ENCODE assay signal across 15 cellular contexts in the genomic region with DNA sequence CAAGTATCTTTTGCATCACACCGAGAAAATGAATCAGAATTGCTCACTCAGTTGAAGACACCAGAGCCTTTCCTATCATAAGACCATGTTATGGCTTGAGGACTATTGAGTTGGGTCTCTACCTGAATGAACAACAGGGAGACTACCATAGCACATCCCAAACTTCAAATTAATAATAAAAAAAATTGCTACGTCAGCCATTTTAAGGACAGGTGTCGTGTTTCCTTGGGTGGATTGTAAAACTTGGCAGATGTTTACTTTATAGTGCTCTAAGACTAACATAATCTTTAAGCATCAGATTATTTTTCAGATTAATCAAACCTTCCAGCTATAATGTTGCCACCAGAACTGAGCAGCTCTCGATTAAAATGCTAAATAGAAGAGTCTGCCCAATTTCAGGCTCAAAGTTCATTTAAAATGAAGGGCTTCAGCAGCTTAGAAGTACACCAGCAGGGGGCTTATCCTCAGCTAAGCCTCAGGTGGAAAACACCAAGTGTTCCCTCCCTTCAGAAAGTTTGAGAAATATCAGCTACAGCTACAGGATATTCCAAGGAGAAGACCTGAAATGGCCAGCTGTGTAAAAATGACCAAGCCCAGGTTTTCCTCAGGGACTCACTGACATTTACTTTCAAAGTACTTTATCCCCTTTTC.
A peak's percentile ranks its signal among the peaks of the same experiment; 100 is the strongest.
DNase-seq lines count a peak whose midpoint lies in the region; ATAC-seq and TF ChIP-seq lines count a peak whose summit lies in the region.
"Had no signal": no experiment of that assay in that cellular context is flagged by ENCODE, and none has a peak within 500 bp of the region (broad histone marks: within the 10 kb centered on the region; RNA-seq: fewer than 3 reads in every experiment).

No MANE protein-coding gene starts in this region.

- no peak for TF ChIP-seq EP300 in SK-N-SH (IDR thresholded peaks at IDR 0.05; ENCODE audit: borderline replicate concordance in 1 of 2, low read depth in 1 of 2, low read length in 1 of 2)

- DNase-seq in H7, result peak; percentile 3
- DNase-seq in WTC11 (ENCODE audit: low spot score), result no peak
- peak; percentile 31 for DNase-seq in neural progenitor cell (ENCODE audit: low spot score)
- no peak for DNase-seq in SK-N-SH
- no peak for DNase-seq in anterior cingulate cortex (lab: John Stamatoyannopoulos, UW)
- DNase-seq in inferior parietal cortex (ENCODE audit: extremely low spot score), result no peak
- DNase-seq: activated CD4-positive, alpha-beta T cell treated with anti-CD3 and anti-CD28 coated beads for 4 hours; activated T-cell treated with anti-CD3 and anti-CD28 coated beads, Interleukin-2, amount 50 U/mL, for 1 hour; small intestine; T-helper 2 cell had no signal

- H2AFZ ChIP-seq in neural progenitor cell (replicated peaks) (no peak overlapping the region), SK-N-SH (ENCODE audit: low read depth) (no peak overlapping the region)

- H4K20me1 ChIP-seq in DOHH2 (ENCODE audit: control insufficient read depth, insufficient read depth, low read depth, low read length), result no peaks in the 10 kb centered on the region
- H4K20me1 ChIP-seq in neural progenitor cell (ENCODE audit: low read depth), result no peaks in the 10 kb centered on the region
- H4K20me1 ChIP-seq in SK-N-SH (ENCODE audit: insufficient read depth), result no peaks in the 10 kb centered on the region

- peak; percentile 25 for TF ChIP-seq CTCF in DOHH2 (IDR thresholded peaks at IDR 0.05; ENCODE audit: low read depth, low read length, poor library complexity, severe bottlenecking)
- peak; percentile 31 for TF ChIP-seq CTCF in WTC11 (IDR thresholded peaks at IDR 0.05)
- peak; percentile 40 for TF ChIP-seq CTCF in neural progenitor cell (IDR thresholded peaks at IDR 0.05)
- no peak for TF ChIP-seq CTCF in SK-N-SH (IDR thresholded peaks at IDR 0.05)

- H3K4me1 Mint-ChIP-seq in WTC11 (peaks cover 10% of the 10 kb centered on the region), neural progenitor cell (peaks cover 38% of the 10 kb centered on the region)

- no peak overlapping the region for H3K4me3 ChIP-seq in DOHH2 (ENCODE audit: low read length)
- no peak overlapping the region for H3K4me3 ChIP-seq in H7 (ENCODE audit: insufficient read depth, low read depth, low read length)
- H3K4me3 ChIP-seq in neural progenitor cell, result no peak overlapping the region
- no peak overlapping the region for H3K4me3 ChIP-seq in SK-N-SH (ENCODE audit: low read depth in 2 of 2, low read length in 1 of 2)
- H3K4me3 ChIP-seq: coronary artery, esophagus muscularis mucosa had no signal

- no peaks in the 10 kb centered on the region for H3K27me3 ChIP-seq in DOHH2 (ENCODE audit: control insufficient read depth, low read length)
- H3K27me3 ChIP-seq in H7 (ENCODE audit: control insufficient read depth, insufficient read depth, low read length), result no peaks in the 10 kb centered on the region
- no peaks in the 10 kb centered on the region for H3K27me3 ChIP-seq in neural progenitor cell
- no peaks in the 10 kb centered on the region for H3K27me3 ChIP-seq in SK-N-SH (ENCODE audit: insufficient read depth)
- H3K27me3 ChIP-seq: esophagus muscularis mucosa, neutrophil had no signal

- peak; percentile 51 for ATAC-seq in WTC11

- POLR2A ChIA-PET in WTC11 (lab: Charles Lee) (no interaction called here), SK-N-SH (lab: Yijun Ruan, JAX) (no interaction called here)

- H3K4me2 ChIP-seq in DOHH2 (ENCODE audit: low read length) (no peak overlapping the region), neural progenitor cell (no peak overlapping the region), SK-N-SH (no peak overlapping the region)

- H3K4me1 ChIP-seq in DOHH2 (ENCODE audit: control insufficient read depth, low read length) (no peaks in the 10 kb centered on the region), neural progenitor cell (no peaks in the 10 kb centered on the region), SK-N-SH (ENCODE audit: control insufficient read depth in 1 of 2, insufficient read depth in 2 of 2, low read depth in 1 of 2, low read length in 1 of 2) (no peaks in the 10 kb centered on the region; a peak in 2 of 4 replicates)
- H3K4me1 ChIP-seq: esophagus muscularis mucosa had no signal

- no peak overlapping the region for H3K27ac ChIP-seq in DOHH2 (ENCODE audit: low read depth, low read length)
- no peak overlapping the region for H3K27ac ChIP-seq in neural progenitor cell
- H3K27ac ChIP-seq in SK-N-SH (ENCODE audit: low read depth in 2 of 2, low read length in 1 of 2), result no peak overlapping the region
- H3K27ac ChIP-seq: coronary artery, esophagus muscularis mucosa, HL-60, neutrophil had no signal

- H3K27me3 Mint-ChIP-seq in WTC11 (ENCODE audit: low read depth) (no peaks in the 10 kb centered on the region), neural progenitor cell (ENCODE audit: insufficient read depth, low read depth) (no peaks in the 10 kb centered on the region)

- H3K79me2 ChIP-seq in DOHH2 (ENCODE audit: control insufficient read depth, low read length), result no peaks in the 10 kb centered on the region
- H3K79me2 ChIP-seq in neural progenitor cell (ENCODE audit: low read depth), result no peaks in the 10 kb centered on the region
- no peaks in the 10 kb centered on the region for H3K79me2 ChIP-seq in SK-N-SH (ENCODE audit: insufficient read depth)

- 18% methylated on average over 4 of the region's 4 CpGs for WGBS in SK-N-SH (ENCODE audit: low lambda C conversion rate)

- H3K27ac Mint-ChIP-seq in WTC11, result no peak overlapping the region
- no peak overlapping the region for H3K27ac Mint-ChIP-seq in neural progenitor cell

- H3K9me3 Mint-ChIP-seq in WTC11 (no peaks in the 10 kb centered on the region), neural progenitor cell (peaks cover 2% of the 10 kb centered on the region)

- H3K36me3 ChIP-seq in DOHH2 (ENCODE audit: control insufficient read depth, low read length) (no peaks in the 10 kb centered on the region), H7 (replicated peaks; ENCODE audit: control insufficient read depth, insufficient read depth, low read length) (no peaks in the 10 kb centered on the region), neural progenitor cell (no peaks in the 10 kb centered on the region), SK-N-SH (replicated peaks in 1 of 2; ENCODE audit: control insufficient read depth in 1 of 2, insufficient read depth in 2 of 2, low read length in 1 of 2) (no peaks in the 10 kb centered on the region)
- H3K36me3 ChIP-seq: esophagus muscularis mucosa, neutrophil had no signal

- H3K9ac ChIP-seq in neural progenitor cell (no peak overlapping the region), SK-N-SH (no peak overlapping the region)

- CTCF ChIA-PET in WTC11 (lab: Charles Lee) (interaction anchor here (0.7 to 0.9 kb wide), 2 partner anchors 18 to 23 kb away, joined by 4 read pairs; no protein-coding TSS in a partner anchor), SK-N-SH (lab: Yijun Ruan, JAX) (interaction anchor here (0.7 to 1.5 kb wide), 2 partner anchors 11 to 18 kb away, joined by 3 to 6 read pairs; no protein-coding TSS in a partner anchor)

- H3K9me3 ChIP-seq in DOHH2 (ENCODE audit: control insufficient read depth, insufficient read depth, low read length), result no peaks in the 10 kb centered on the region
- H3K9me3 ChIP-seq in neural progenitor cell (ENCODE audit: low read depth), result no peaks in the 10 kb centered on the region
- no peaks in the 10 kb centered on the region for H3K9me3 ChIP-seq in SK-N-SH
- H3K9me3 ChIP-seq: esophagus muscularis mucosa, neutrophil had no signal

- H3K9me2 ChIP-seq in DOHH2 (replicated peaks; ENCODE audit: control insufficient read depth, low read length) (no peaks in the 10 kb centered on the region), SK-N-SH (no peaks in the 10 kb centered on the region)

- TF ChIP-seq RAD21 in SK-N-SH (IDR thresholded peaks at IDR 0.05; ENCODE audit: low read length), result no peak

- H3K4me3 Mint-ChIP-seq in WTC11 (no peak overlapping the region), neural progenitor cell (no peak overlapping the region)

- H3F3A ChIP-seq in DOHH2 (ENCODE audit: control insufficient read depth, insufficient read depth), result no peaks in the 10 kb centered on the region
- H3F3A ChIP-seq in neural progenitor cell (ENCODE audit: low read depth), result no peaks in the 10 kb centered on the region
- no peaks in the 10 kb centered on the region for H3F3A ChIP-seq in SK-N-SH (replicated peaks; ENCODE audit: insufficient read depth)

- H3K36me3 Mint-ChIP-seq in WTC11, result no peaks in the 10 kb centered on the region
- H3K36me3 Mint-ChIP-seq in neural progenitor cell, result no peaks in the 10 kb centered on the region

TF ChIP-seq in WTC11, 78 proteins besides CTCF, POLR2A, EP300 and RAD21 (continues in another document):
- TF ChIP-seq, protein P1, sequence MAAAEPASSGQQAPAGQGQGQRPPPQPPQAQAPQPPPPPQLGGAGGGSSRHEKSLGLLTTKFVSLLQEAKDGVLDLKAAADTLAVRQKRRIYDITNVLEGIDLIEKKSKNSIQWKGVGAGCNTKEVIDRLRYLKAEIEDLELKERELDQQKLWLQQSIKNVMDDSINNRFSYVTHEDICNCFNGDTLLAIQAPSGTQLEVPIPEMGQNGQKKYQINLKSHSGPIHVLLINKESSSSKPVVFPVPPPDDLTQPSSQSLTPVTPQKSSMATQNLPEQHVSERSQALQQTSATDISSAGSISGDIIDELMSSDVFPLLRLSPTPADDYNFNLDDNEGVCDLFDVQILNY (CRISPR knock-in tag; IDR thresholded peaks at IDR 0.05), result no peak
- TF ChIP-seq MXD4 (CRISPR knock-in tag; IDR thresholded peaks at IDR 0.05; ENCODE audit: borderline replicate concordance), result no peak

TF ChIP-seq in SK-N-SH, 30 proteins besides CTCF, POLR2A, EP300 and RAD21 (continues in another document):
- no peak for TF ChIP-seq JUND (IDR thresholded peaks at IDR 0.05)
- TF ChIP-seq YY1 (IDR thresholded peaks at IDR 0.05; ENCODE audit: low read depth), result no peak
- no peak for TF ChIP-seq NRF1 (IDR thresholded peaks at IDR 0.05; ENCODE audit: low read depth, low read length)
- TF ChIP-seq, protein P2, sequence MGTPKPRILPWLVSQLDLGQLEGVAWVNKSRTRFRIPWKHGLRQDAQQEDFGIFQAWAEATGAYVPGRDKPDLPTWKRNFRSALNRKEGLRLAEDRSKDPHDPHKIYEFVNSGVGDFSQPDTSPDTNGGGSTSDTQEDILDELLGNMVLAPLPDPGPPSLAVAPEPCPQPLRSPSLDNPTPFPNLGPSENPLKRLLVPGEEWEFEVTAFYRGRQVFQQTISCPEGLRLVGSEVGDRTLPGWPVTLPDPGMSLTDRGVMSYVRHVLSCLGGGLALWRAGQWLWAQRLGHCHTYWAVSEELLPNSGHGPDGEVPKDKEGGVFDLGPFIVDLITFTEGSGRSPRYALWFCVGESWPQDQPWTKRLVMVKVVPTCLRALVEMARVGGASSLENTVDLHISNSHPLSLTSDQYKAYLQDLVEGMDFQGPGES (IDR thresholded peaks at IDR 0.05; ENCODE audit: low read depth, low read length), result no peak
- TF ChIP-seq TAF1 (IDR thresholded peaks at IDR 0.05; ENCODE audit: borderline replicate concordance, low read depth, low read length), result no peak
- TF ChIP-seq POLR2AphosphoS5 (IDR thresholded peaks at IDR 0.05; ENCODE audit: low read depth, low read length), result no peak
- no peak for TF ChIP-seq TEAD4 (IDR thresholded peaks at IDR 0.05; ENCODE audit: borderline replicate concordance, insufficient read depth)
- no peak for TF ChIP-seq SIN3A (IDR thresholded peaks at IDR 0.05; ENCODE audit: borderline replicate concordance, low read depth, low read length)
- TF ChIP-seq TCF12 (IDR thresholded peaks at IDR 0.05), result no peak
- TF ChIP-seq RFX5 (IDR thresholded peaks at IDR 0.05; ENCODE audit: low read length), result no peak

Comparison
In these comparisons a context has a peak if more than half of its experiments do, and no peak if none do; other contexts are left out.
1. DNase-seq: peak in H7 (single experiment) and neural progenitor cell (single experiment); none in WTC11 (single experiment), SK-N-SH (single experiment), anterior cingulate cortex (0 of 58) and inferior parietal cortex (single experiment).